28 cellular contexts compared by ENCODE assay signal in the genomic region with DNA sequence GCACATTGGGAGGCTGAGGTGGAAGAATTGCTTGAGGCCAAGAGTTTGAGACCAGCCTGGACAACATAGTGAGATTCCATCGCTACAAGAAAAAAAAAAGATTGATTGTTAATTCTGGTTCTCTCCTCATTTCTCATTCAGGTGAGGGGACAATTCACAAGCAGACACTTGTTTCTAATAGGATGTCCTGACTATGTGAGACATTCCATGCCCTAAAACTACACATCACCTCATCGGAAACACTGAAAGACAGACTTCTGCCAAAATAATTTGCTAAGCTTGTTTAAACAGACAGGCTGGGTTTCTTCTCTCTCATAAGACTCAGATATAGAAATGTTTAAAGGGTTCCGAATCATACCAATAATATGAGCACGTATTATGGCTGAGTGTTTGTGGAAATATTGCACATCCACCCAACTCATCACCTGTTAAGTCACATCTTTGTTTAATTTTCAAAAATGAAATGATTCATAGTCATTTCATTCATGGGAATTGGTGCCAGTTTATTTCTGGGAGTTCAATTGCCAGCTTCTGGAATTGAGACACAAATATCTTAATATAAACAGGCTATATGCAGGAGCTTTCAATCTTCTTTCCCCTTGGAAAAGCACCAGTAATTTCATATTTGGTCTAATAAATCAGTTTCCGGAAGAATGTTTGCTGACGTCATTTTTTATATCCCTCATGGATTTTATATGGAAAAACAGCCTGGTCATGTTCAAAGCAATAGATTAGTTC.
"Had no signal": no experiment of that assay in that cellular context is flagged by ENCODE, and none has a peak within 500 bp of the region (broad histone marks: within the 10 kb centered on the region; RNA-seq: fewer than 3 reads in every experiment).

No MANE protein-coding gene starts in this region.

- H3K36me3 ChIP-seq: esophagus muscularis mucosa, left ventricle myocardium inferior, neutrophil, ovary, thyroid gland, upper lobe of left lung, vagina had no signal

- H3K27me3 ChIP-seq: esophagus muscularis mucosa, neutrophil, ovary, thyroid gland, upper lobe of left lung, vagina had no signal

- FAIRE-seq: endothelial cell of umbilical vein, islet of Langerhans had no signal

- H3K36me3 Mint-ChIP-seq: activated naive CD4-positive, alpha-beta T cell treated with anti-CD3 and anti-CD28 coated beads, Interleukin-2, amount 50 U/mL, for 72 hours; stimulated activated memory B cell treated with anti-CD40 and anti-IgM and Interleukin-4, amounts not matched to agents 10 μg/mL and 1 μg/mL and 100 μg/mL, for 72 hours had no signal

- H3K9me3 Mint-ChIP-seq: activated CD8-positive, alpha-beta T cell treated with anti-CD3 and anti-CD28 coated beads for 36 hours; nephron progenitor cell; stimulated activated memory B cell treated with anti-CD40 and anti-IgM and Interleukin-4, amounts not matched to agents 10 μg/mL and 1 μg/mL and 100 μg/mL, for 72 hours had no signal

- H3K9me3 ChIP-seq: esophagus muscularis mucosa, left ventricle myocardium inferior, neutrophil, ovary, thyroid gland, upper lobe of left lung, vagina had no signal

- H3K4me3 ChIP-seq: coronary artery, esophagus muscularis mucosa, left ventricle myocardium inferior, lung, ovary, smooth muscle cell, thyroid gland, upper lobe of left lung, vagina had no signal

- ATAC-seq: activated CD8-positive, alpha-beta T cell treated with anti-CD3 and anti-CD28 coated beads for 36 hours; activated naive CD4-positive, alpha-beta T cell treated with anti-CD3 and anti-CD28 coated beads, Interleukin-2, amount 50 U/mL, for 72 hours; activated T-cell treated with anti-CD3 and anti-CD28 coated beads, Interleukin-2, amount 50 U/mL, for 72 hours; sciatic nerve; stimulated activated memory B cell treated with anti-CD40 and anti-IgM and Interleukin-4, amounts not matched to agents 10 μg/mL and 1 μg/mL and 100 μg/mL, for 72 hours; stimulated activated naive CD8-positive, alpha-beta T cell treated with anti-CD3 and anti-CD28 coated beads, Interleukin-15, amount 100 ng/mL, for 72 hours; T-helper 17 cell had no signal

- H3K27ac Mint-ChIP-seq: activated CD8-positive, alpha-beta T cell treated with anti-CD3 and anti-CD28 coated beads for 36 hours; activated naive CD4-positive, alpha-beta T cell treated with anti-CD3 and anti-CD28 coated beads, Interleukin-2, amount 50 U/mL, for 72 hours; activated T-cell treated with anti-CD3 and anti-CD28 coated beads, Interleukin-2, amount 50 U/mL, for 72 hours; nephron progenitor cell; progenitor cell of endocrine pancreas; stimulated activated memory B cell treated with anti-CD40 and anti-IgM and Interleukin-4, amounts not matched to agents 10 μg/mL and 1 μg/mL and 100 μg/mL, for 72 hours; stimulated activated naive CD8-positive, alpha-beta T cell treated with anti-CD3 and anti-CD28 coated beads, Interleukin-15, amount 100 ng/mL, for 72 hours; T-helper 17 cell had no signal

- H3K4me2 ChIP-seq: smooth muscle cell had no signal

- H3K27ac ChIP-seq: coronary artery, esophagus muscularis mucosa, left ventricle myocardium inferior, neutrophil, ovary, thyroid gland, upper lobe of left lung, vagina had no signal

- DNase-seq: activated CD4-positive, alpha-beta T cell treated with anti-CD3 and anti-CD28 coated beads, Interleukin-2, amount 50 U/mL, for 1 hour; activated CD8-positive, alpha-beta T cell treated with anti-CD3 and anti-CD28 coated beads for 36 hours; activated naive CD4-positive, alpha-beta T cell; activated T-cell treated with anti-CD3 and anti-CD28 coated beads, Interleukin-2, amount 50 U/mL, for 72 hours; foreskin melanocyte; left ventricle myocardium inferior; mesendoderm; nephron progenitor cell; ovary; stimulated activated CD4-positive, alpha-beta T cell treated with anti-CD3 and anti-CD28 coated beads, Interleukin-1b, Interleukin-23, amount 100 ng/mL, for 48 hours; stimulated activated CD4-positive, alpha-beta T cell treated with anti-CD3 and anti-CD28 coated beads, Interleukin-4, amount 100 ng/mL, for 4 hours; stimulated activated CD8-positive, alpha-beta memory T cell treated with anti-CD3 and anti-CD28 coated beads, Interleukin-4, amount 100 ng/mL, for 48 hours; stimulated activated naive CD8-positive, alpha-beta T cell treated with anti-CD3 and anti-CD28 coated beads, Interleukin-15, amount 100 ng/mL, for 72 hours; T-helper 17 cell; thyroid gland; upper lobe of left lung had no signal

- H3K27me3 Mint-ChIP-seq: activated CD8-positive, alpha-beta T cell treated with anti-CD3 and anti-CD28 coated beads for 36 hours; stimulated activated memory B cell treated with anti-CD40 and anti-IgM and Interleukin-4, amounts not matched to agents 10 μg/mL and 1 μg/mL and 100 μg/mL, for 72 hours; stimulated activated naive CD8-positive, alpha-beta T cell treated with anti-CD3 and anti-CD28 coated beads, Interleukin-15, amount 100 ng/mL, for 72 hours; T-helper 17 cell had no signal

- H3K4me3 Mint-ChIP-seq: activated CD8-positive, alpha-beta T cell treated with anti-CD3 and anti-CD28 coated beads for 36 hours; activated T-cell treated with anti-CD3 and anti-CD28 coated beads, Interleukin-2, amount 50 U/mL, for 72 hours; nephron progenitor cell; stimulated activated memory B cell treated with anti-CD40 and anti-IgM and Interleukin-4, amounts not matched to agents 10 μg/mL and 1 μg/mL and 100 μg/mL, for 72 hours; stimulated activated naive CD8-positive, alpha-beta T cell treated with anti-CD3 and anti-CD28 coated beads, Interleukin-15, amount 100 ng/mL, for 72 hours; T-helper 17 cell had no signal

- H3K4me1 Mint-ChIP-seq: stimulated activated memory B cell treated with anti-CD40 and anti-IgM and Interleukin-4, amounts not matched to agents 10 μg/mL and 1 μg/mL and 100 μg/mL, for 72 hours; stimulated activated naive CD8-positive, alpha-beta T cell treated with anti-CD3 and anti-CD28 coated beads, Interleukin-15, amount 100 ng/mL, for 72 hours; T-helper 17 cell had no signal

- H3K4me1 ChIP-seq: left ventricle myocardium inferior, thyroid gland, upper lobe of left lung, vagina had no signal
